Comparison of ENCODE assay signal across 1 cellular context in the genomic region with DNA sequence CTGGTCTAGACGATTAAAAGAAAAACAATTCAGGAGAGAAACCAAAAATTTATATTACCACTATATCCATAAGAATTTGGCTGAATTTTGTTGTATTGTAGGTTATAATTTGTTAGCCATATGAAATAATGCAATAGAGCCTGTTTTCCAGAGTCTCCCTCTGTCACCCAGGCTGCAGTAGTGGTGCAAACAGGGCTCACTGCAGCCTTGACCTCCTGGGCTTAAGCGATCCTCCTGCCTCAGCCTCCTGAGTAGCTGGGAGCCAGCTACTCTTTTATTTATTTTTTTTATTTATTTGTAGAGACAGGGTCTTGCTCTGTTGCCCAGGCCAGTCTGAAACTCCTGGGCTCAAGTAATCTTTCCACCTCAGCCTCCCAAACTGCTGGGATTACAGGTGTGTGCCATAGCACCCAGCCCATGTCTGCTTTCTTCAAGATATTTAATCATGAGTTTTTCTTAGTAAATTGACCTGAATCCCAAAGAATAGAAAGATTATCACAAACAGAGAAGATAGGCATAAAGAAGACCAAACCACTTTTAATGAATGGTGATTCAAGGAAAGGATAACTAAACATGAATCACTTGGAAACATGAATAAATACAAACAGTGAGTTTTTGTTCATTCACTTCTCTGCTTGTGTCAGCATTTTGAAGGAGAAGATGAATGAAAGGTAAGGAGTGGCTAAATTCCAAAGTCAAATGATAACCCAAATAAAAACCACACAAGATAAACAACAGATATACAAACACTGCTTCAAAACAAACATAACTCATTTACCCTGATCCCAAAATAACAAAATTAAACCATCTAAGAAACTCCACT.
TF ChIP-seq lines count a peak whose summit lies in the region.

No MANE protein-coding gene starts in this region.

TF ChIP-seq in HepG2, 621 proteins besides CTCF, POLR2A, EP300 and RAD21 (continued from another document):
- TF ChIP-seq, protein P1, sequence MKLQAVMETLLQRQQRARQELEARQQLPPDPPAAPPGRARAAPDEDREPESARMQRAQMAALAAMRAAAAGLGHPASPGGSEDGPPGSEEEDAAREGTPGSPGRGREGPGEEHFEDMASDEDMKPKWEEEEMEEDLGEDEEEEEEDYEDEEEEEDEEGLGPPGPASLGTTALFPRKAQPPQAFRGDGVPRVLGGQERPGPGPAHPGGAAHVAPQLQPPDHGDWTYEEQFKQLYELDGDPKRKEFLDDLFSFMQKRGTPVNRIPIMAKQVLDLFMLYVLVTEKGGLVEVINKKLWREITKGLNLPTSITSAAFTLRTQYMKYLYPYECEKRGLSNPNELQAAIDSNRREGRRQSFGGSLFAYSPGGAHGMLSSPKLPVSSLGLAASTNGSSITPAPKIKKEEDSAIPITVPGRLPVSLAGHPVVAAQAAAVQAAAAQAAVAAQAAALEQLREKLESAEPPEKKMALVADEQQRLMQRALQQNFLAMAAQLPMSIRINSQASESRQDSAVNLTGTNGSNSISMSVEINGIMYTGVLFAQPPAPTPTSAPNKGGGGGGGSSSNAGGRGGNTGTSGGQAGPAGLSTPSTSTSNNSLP (IDR thresholded peaks at IDR 0.05; ENCODE audit: low read depth, low read length), result 0 out of 2 replicates have a peak, but pooled peaks have one; percentile 2
- TF ChIP-seq, protein P2, sequence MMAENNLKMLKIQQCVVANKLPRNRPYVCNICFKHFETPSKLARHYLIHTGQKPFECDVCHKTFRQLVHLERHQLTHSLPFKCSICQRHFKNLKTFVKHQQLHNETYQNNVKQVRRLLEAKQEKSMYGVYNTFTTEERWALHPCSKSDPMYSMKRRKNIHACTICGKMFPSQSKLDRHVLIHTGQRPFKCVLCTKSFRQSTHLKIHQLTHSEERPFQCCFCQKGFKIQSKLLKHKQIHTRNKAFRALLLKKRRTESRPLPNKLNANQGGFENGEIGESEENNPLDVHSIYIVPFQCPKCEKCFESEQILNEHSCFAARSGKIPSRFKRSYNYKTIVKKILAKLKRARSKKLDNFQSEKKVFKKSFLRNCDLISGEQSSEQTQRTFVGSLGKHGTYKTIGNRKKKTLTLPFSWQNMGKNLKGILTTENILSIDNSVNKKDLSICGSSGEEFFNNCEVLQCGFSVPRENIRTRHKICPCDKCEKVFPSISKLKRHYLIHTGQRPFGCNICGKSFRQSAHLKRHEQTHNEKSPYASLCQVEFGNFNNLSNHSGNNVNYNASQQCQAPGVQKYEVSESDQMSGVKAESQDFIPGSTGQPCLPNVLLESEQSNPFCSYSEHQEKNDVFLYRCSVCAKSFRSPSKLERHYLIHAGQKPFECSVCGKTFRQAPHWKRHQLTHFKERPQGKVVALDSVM (CRISPR knock-in tag; IDR thresholded peaks at IDR 0.05), result peak; percentile 98
- 0 out of 2 replicates have a peak, but pooled peaks have one; percentile 37 for TF ChIP-seq ZMYM2 (CRISPR knock-in tag; IDR thresholded peaks at IDR 0.05)
- TF ChIP-seq MAFK (conservative IDR thresholded peaks at IDR 0.05 in 1 of 2, IDR thresholded peaks at IDR 0.05 in 1 of 2; ENCODE audit: low read length in 2 of 2), result peak; percentile 76 to 87
- TF ChIP-seq ATF1 (CRISPR knock-in tag; IDR thresholded peaks at IDR 0.05), result no peak
